Comparison of ENCODE assay signal across 18 cellular contexts in the genomic region with DNA sequence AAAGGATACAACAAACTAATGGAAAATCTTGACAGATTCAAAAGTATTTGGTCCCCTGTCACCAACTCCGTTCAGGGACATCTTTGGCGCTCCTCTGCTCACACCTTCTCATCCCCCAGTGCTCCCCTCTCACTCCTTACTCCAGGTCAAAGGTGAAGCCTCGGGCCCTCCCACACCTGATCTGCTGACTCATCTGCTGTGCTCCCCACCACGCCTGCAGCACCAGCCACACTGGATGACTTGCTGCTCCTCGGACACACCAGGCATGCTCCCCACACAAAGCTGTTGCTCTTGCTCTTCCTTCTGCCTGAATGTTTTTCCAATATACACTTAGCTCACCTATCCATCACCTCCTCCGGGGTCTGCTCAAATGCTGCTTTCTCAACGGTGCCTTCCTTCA.
"Had no signal": no experiment of that assay in that cellular context is flagged by ENCODE, and none has a peak within 500 bp of the region (broad histone marks: within the 10 kb centered on the region; RNA-seq: fewer than 3 reads in every experiment).

No MANE protein-coding gene starts in this region.

- H3K4me3 ChIP-seq: ascending aorta, cardiac muscle cell, lower lobe of right lung, thyroid gland, uterus had no signal

- H3K27ac ChIP-seq: ascending aorta, cardiac muscle cell, lower lobe of right lung, thyroid gland, uterus, VCaP had no signal

- DNase-seq: activated CD4-positive, alpha-beta memory T cell treated with anti-CD3 and anti-CD28 coated beads, Interleukin-2, amount 10 ng/mL, durations not matched to agents 7 days and 5 days; activated CD4-positive, alpha-beta T cell treated with anti-CD3 and anti-CD28 coated beads for 36 hours; activated gamma-delta T cell treated with Interleukin-2 at 50 U/mL for 16 hours; activated naive CD8-positive, alpha-beta T cell treated with anti-CD3 and anti-CD28 coated beads, Interleukin-2, amount 10 ng/mL, durations not matched to agents 7 days and 5 days; activated T-cell treated with anti-CD3 and anti-CD28 coated beads, Interleukin-2, amount 50 U/mL, for 48 hours; cortex of kidney; effector memory CD8-positive, alpha-beta T cell; hypothalamus; lower lobe of right lung; naive thymus-derived CD4-positive, alpha-beta T cell; stimulated activated CD4-positive, alpha-beta T cell treated with anti-CD3 and anti-CD28 coated beads, Interleukin-4, amount 100 ng/mL, for 1 hour; T-cell; T1000; thyroid gland; uterus had no signal

- H3K36me3 ChIP-seq: ascending aorta, cardiac muscle cell, lower lobe of right lung, thyroid gland, uterus had no signal

- H3K4me1 ChIP-seq: ascending aorta, lower lobe of right lung, thyroid gland, uterus had no signal

- H3K27me3 ChIP-seq: ascending aorta, cardiac muscle cell, thyroid gland, uterus had no signal

- H3K9me3 ChIP-seq: thyroid gland, uterus had no signal
